In genomic region chrY:13756615-13757014, GRCh38 we compare ENCODE assay signal across 23 cellular contexts. TPM values are rescaled to one million over a fixed set of nuclear protein-coding genes. Genes with fewer than 3 reads are reported as not detected.
"Had no signal": no experiment of that assay in that cellular context is flagged by ENCODE, and none has a peak within 500 bp of the region (broad histone marks: within the 10 kb centered on the region; RNA-seq: fewer than 3 reads in every experiment).

No MANE protein-coding gene starts in this region.

- H3K27ac Mint-ChIP-seq: dendritic cell treated with granulocyte-macrophage colony-stimulating factor and Interleukin-4, amounts not matched to agents 40 ng/mL and 50 ng/mL, for 4 days; effector memory CD8-positive, alpha-beta T cell; immature natural killer cell; memory B cell; natural killer cell treated with Interleukin-12 subunit alpha and Interleukin-12 subunit beta and Interleukin-15 and Interleukin-18, amount 100 ng/mL, for 72 hours; neural progenitor cell; stimulated activated naive CD8-positive, alpha-beta T cell treated with anti-CD3 and anti-CD28 coated beads, Interleukin-15, Interleukin-2, amounts not matched to agents 100 ng/mL and 50 ng/mL, for 24 hours had no signal

- H3K4me1 ChIP-seq: lower lobe of right lung, neural progenitor cell, testis had no signal

- H3K27ac ChIP-seq: esophagus squamous epithelium, left ventricle myocardium inferior, lower lobe of right lung, neural progenitor cell, ovary, testis, tibial nerve had no signal

- H3K9me3 Mint-ChIP-seq: dendritic cell treated with granulocyte-macrophage colony-stimulating factor and Interleukin-4, amounts not matched to agents 40 ng/mL and 50 ng/mL, for 4 days; effector memory CD8-positive, alpha-beta T cell; immature natural killer cell; memory B cell; natural killer cell treated with Interleukin-12 subunit alpha and Interleukin-12 subunit beta and Interleukin-15 and Interleukin-18, amount 100 ng/mL, for 72 hours; neural progenitor cell; stimulated activated naive CD8-positive, alpha-beta T cell treated with anti-CD3 and anti-CD28 coated beads, Interleukin-15, Interleukin-2, amounts not matched to agents 100 ng/mL and 50 ng/mL, for 24 hours had no signal

- H3K4me1 Mint-ChIP-seq: immature natural killer cell, neural progenitor cell had no signal

- DNase-seq: effector memory CD8-positive, alpha-beta T cell; esophagus squamous epithelium; foreskin fibroblast; immature natural killer cell; left cardiac atrium; left ventricle myocardium inferior; lower lobe of right lung; midbrain; nucleus accumbens; ovary; right cardiac atrium; small intestine; stimulated activated CD4-positive, alpha-beta T cell treated with anti-CD3 and anti-CD28 coated beads, Interleukin-12 subunit alpha, Interleukin-12 subunit beta, amount 100 ng/mL, for 4 hours; testis had no signal

- H3K4me3 Mint-ChIP-seq: dendritic cell treated with granulocyte-macrophage colony-stimulating factor and Interleukin-4, amounts not matched to agents 40 ng/mL and 50 ng/mL, for 4 days; effector memory CD8-positive, alpha-beta T cell; immature natural killer cell; memory B cell; natural killer cell treated with Interleukin-12 subunit alpha and Interleukin-12 subunit beta and Interleukin-15 and Interleukin-18, amount 100 ng/mL, for 72 hours; neural progenitor cell; stimulated activated naive CD8-positive, alpha-beta T cell treated with anti-CD3 and anti-CD28 coated beads, Interleukin-15, Interleukin-2, amounts not matched to agents 100 ng/mL and 50 ng/mL, for 24 hours had no signal

- ATAC-seq: effector memory CD8-positive, alpha-beta T cell; left cardiac atrium; lower lobe of right lung; natural killer cell treated with Interleukin-12 subunit alpha and Interleukin-12 subunit beta and Interleukin-15 and Interleukin-18, amount 100 ng/mL, for 72 hours; right cardiac atrium had no signal

- H3K27me3 Mint-ChIP-seq: dendritic cell treated with granulocyte-macrophage colony-stimulating factor and Interleukin-4, amounts not matched to agents 40 ng/mL and 50 ng/mL, for 4 days; effector memory CD8-positive, alpha-beta T cell; memory B cell; natural killer cell treated with Interleukin-12 subunit alpha and Interleukin-12 subunit beta and Interleukin-15 and Interleukin-18, amount 100 ng/mL, for 72 hours; stimulated activated naive CD8-positive, alpha-beta T cell treated with anti-CD3 and anti-CD28 coated beads, Interleukin-15, Interleukin-2, amounts not matched to agents 100 ng/mL and 50 ng/mL, for 24 hours had no signal

- H3K36me3 Mint-ChIP-seq: immature natural killer cell; memory B cell; natural killer cell treated with Interleukin-12 subunit alpha and Interleukin-12 subunit beta and Interleukin-15 and Interleukin-18, amount 100 ng/mL, for 72 hours; neural progenitor cell had no signal

- H3K27me3 ChIP-seq: neural progenitor cell, ovary, testis, tibial nerve had no signal

RNA-seq across cellular contexts. Expression of gene TMSB4Y, which starts 52.9 kb away (rescaled TPM):
- total RNA-seq: ovary, posterior vena cava, ureter had no signal
- polyA plus RNA-seq: immature natural killer cell, keratinocyte, ovary had no signal
